In genomic region chr11:44417756-44418437, GRCh38 we compare ENCODE assay signal across 1 cellular context.
TF ChIP-seq lines count a peak whose summit lies in the region.

No MANE protein-coding gene starts in this region.

TF ChIP-seq in A549, 52 proteins besides CTCF, POLR2A, EP300 and RAD21 (continued from another document):
- no peak for TF ChIP-seq HES2 (IDR thresholded peaks at IDR 0.05)
- TF ChIP-seq CHD2 (IDR thresholded peaks at IDR 0.05; ENCODE audit: low read length, partially characterized antibody) = no peak
